ENCODE assay signal across 1 cellular context in the genomic region with DNA sequence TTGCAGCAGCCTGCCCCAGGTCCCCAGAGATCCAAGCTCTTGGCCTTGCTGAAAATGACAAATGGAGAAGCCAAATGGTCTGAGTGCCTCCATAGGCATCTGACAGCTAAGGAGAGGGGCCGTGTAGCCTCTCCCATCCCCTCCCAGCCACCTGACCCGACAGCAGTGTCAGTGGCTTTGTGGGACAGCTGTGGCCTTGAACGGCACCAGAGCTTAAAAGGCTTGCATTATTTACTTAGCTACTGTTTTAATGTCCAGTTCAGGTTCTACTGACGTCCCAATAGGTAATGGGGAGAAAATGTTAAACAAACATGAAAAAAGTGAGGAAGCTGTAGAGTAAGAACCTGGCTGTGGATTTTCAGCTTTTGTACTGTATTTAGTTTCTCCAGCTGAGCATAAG.
TF ChIP-seq lines count a peak whose summit lies in the region.

No MANE protein-coding gene starts in this region.

TF ChIP-seq in HepG2, 621 proteins besides CTCF, POLR2A, EP300 and RAD21 (continued from another document and continues in another):
- TF ChIP-seq, protein P1, sequence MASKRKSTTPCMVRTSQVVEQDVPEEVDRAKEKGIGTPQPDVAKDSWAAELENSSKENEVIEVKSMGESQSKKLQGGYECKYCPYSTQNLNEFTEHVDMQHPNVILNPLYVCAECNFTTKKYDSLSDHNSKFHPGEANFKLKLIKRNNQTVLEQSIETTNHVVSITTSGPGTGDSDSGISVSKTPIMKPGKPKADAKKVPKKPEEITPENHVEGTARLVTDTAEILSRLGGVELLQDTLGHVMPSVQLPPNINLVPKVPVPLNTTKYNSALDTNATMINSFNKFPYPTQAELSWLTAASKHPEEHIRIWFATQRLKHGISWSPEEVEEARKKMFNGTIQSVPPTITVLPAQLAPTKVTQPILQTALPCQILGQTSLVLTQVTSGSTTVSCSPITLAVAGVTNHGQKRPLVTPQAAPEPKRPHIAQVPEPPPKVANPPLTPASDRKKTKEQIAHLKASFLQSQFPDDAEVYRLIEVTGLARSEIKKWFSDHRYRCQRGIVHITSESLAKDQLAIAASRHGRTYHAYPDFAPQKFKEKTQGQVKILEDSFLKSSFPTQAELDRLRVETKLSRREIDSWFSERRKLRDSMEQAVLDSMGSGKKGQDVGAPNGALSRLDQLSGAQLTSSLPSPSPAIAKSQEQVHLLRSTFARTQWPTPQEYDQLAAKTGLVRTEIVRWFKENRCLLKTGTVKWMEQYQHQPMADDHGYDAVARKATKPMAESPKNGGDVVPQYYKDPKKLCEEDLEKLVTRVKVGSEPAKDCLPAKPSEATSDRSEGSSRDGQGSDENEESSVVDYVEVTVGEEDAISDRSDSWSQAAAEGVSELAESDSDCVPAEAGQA (IDR thresholded peaks at IDR 0.05; ENCODE audit: low read depth): no peak
- TF ChIP-seq, protein P1 (CRISPR knock-in tag; IDR thresholded peaks at IDR 0.05; ENCODE audit: borderline replicate concordance): no peak
- TF ChIP-seq RXRA (CRISPR knock-in tag; IDR thresholded peaks at IDR 0.05): peak; percentile 72; the same call in 1 of the 2 replicates
- TF ChIP-seq, protein P2, sequence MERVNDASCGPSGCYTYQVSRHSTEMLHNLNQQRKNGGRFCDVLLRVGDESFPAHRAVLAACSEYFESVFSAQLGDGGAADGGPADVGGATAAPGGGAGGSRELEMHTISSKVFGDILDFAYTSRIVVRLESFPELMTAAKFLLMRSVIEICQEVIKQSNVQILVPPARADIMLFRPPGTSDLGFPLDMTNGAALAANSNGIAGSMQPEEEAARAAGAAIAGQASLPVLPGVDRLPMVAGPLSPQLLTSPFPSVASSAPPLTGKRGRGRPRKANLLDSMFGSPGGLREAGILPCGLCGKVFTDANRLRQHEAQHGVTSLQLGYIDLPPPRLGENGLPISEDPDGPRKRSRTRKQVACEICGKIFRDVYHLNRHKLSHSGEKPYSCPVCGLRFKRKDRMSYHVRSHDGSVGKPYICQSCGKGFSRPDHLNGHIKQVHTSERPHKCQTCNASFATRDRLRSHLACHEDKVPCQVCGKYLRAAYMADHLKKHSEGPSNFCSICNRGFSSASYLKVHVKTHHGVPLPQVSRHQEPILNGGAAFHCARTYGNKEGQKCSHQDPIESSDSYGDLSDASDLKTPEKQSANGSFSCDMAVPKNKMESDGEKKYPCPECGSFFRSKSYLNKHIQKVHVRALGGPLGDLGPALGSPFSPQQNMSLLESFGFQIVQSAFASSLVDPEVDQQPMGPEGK (CRISPR knock-in tag; IDR thresholded peaks at IDR 0.05): peak; percentile 83
- TF ChIP-seq, protein P3, sequence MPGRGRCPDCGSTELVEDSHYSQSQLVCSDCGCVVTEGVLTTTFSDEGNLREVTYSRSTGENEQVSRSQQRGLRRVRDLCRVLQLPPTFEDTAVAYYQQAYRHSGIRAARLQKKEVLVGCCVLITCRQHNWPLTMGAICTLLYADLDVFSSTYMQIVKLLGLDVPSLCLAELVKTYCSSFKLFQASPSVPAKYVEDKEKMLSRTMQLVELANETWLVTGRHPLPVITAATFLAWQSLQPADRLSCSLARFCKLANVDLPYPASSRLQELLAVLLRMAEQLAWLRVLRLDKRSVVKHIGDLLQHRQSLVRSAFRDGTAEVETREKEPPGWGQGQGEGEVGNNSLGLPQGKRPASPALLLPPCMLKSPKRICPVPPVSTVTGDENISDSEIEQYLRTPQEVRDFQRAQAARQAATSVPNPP (CRISPR knock-in tag; IDR thresholded peaks at IDR 0.05): no peak
- peak; percentile 57 for TF ChIP-seq NR2F6 (IDR thresholded peaks at IDR 0.05)
- peak; percentile 47 for TF ChIP-seq NR2F6 (CRISPR knock-in tag; IDR thresholded peaks at IDR 0.05)
- TF ChIP-seq SOX6 (IDR thresholded peaks at IDR 0.05): no peak
- peak; percentile 52; the same call in 1 of the 2 replicates for TF ChIP-seq SOX6 (CRISPR knock-in tag; IDR thresholded peaks at IDR 0.05)
- no peak for TF ChIP-seq JUND (CRISPR knock-in tag; IDR thresholded peaks at IDR 0.05)
- TF ChIP-seq FOXO1 (CRISPR knock-in tag; IDR thresholded peaks at IDR 0.05): peak; percentile 45; the same call in 1 of the 2 replicates
- TF ChIP-seq, protein P4, sequence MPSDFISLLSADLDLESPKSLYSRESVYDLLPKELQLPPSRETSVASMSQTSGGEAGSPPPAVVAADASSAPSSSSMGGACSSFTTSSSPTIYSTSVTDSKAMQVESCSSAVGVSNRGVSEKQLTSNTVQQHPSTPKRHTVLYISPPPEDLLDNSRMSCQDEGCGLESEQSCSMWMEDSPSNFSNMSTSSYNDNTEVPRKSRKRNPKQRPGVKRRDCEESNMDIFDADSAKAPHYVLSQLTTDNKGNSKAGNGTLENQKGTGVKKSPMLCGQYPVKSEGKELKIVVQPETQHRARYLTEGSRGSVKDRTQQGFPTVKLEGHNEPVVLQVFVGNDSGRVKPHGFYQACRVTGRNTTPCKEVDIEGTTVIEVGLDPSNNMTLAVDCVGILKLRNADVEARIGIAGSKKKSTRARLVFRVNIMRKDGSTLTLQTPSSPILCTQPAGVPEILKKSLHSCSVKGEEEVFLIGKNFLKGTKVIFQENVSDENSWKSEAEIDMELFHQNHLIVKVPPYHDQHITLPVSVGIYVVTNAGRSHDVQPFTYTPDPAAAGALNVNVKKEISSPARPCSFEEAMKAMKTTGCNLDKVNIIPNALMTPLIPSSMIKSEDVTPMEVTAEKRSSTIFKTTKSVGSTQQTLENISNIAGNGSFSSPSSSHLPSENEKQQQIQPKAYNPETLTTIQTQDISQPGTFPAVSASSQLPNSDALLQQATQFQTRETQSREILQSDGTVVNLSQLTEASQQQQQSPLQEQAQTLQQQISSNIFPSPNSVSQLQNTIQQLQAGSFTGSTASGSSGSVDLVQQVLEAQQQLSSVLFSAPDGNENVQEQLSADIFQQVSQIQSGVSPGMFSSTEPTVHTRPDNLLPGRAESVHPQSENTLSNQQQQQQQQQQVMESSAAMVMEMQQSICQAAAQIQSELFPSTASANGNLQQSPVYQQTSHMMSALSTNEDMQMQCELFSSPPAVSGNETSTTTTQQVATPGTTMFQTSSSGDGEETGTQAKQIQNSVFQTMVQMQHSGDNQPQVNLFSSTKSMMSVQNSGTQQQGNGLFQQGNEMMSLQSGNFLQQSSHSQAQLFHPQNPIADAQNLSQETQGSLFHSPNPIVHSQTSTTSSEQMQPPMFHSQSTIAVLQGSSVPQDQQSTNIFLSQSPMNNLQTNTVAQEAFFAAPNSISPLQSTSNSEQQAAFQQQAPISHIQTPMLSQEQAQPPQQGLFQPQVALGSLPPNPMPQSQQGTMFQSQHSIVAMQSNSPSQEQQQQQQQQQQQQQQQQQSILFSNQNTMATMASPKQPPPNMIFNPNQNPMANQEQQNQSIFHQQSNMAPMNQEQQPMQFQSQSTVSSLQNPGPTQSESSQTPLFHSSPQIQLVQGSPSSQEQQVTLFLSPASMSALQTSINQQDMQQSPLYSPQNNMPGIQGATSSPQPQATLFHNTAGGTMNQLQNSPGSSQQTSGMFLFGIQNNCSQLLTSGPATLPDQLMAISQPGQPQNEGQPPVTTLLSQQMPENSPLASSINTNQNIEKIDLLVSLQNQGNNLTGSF (CRISPR knock-in tag; IDR thresholded peaks at IDR 0.05): no peak
- no peak for TF ChIP-seq YY1 (IDR thresholded peaks at IDR 0.05; ENCODE audit: insufficient read depth, insufficient replicate concordance, low read depth, low read length)
- peak; percentile 72 for TF ChIP-seq SAP130 (CRISPR knock-in tag; IDR thresholded peaks at IDR 0.05; ENCODE audit: low read depth)
- no peak for TF ChIP-seq CCAR2 (optimal IDR thresholded peaks at IDR 0.05; ENCODE audit: low read depth, low read length)
- TF ChIP-seq MIXL1 (CRISPR knock-in tag; IDR thresholded peaks at IDR 0.05): 0 out of 2 replicates have a peak, but pooled peaks have one; percentile 38
- TF ChIP-seq ZNF232 (CRISPR knock-in tag; IDR thresholded peaks at IDR 0.05; ENCODE audit: borderline replicate concordance): no peak
- TF ChIP-seq PHF8 (CRISPR knock-in tag; IDR thresholded peaks at IDR 0.05): no peak
- no peak for TF ChIP-seq ZNF878 (CRISPR knock-in tag; IDR thresholded peaks at IDR 0.05)
- TF ChIP-seq ZNF724P (CRISPR knock-in tag; IDR thresholded peaks at IDR 0.05; ENCODE audit: borderline replicate concordance): no peak
- TF ChIP-seq, protein P5, sequence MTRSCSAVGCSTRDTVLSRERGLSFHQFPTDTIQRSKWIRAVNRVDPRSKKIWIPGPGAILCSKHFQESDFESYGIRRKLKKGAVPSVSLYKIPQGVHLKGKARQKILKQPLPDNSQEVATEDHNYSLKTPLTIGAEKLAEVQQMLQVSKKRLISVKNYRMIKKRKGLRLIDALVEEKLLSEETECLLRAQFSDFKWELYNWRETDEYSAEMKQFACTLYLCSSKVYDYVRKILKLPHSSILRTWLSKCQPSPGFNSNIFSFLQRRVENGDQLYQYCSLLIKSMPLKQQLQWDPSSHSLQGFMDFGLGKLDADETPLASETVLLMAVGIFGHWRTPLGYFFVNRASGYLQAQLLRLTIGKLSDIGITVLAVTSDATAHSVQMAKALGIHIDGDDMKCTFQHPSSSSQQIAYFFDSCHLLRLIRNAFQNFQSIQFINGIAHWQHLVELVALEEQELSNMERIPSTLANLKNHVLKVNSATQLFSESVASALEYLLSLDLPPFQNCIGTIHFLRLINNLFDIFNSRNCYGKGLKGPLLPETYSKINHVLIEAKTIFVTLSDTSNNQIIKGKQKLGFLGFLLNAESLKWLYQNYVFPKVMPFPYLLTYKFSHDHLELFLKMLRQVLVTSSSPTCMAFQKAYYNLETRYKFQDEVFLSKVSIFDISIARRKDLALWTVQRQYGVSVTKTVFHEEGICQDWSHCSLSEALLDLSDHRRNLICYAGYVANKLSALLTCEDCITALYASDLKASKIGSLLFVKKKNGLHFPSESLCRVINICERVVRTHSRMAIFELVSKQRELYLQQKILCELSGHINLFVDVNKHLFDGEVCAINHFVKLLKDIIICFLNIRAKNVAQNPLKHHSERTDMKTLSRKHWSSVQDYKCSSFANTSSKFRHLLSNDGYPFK (CRISPR knock-in tag; IDR thresholded peaks at IDR 0.05; ENCODE audit: borderline replicate concordance): no peak
- TF ChIP-seq ZNF12 (CRISPR knock-in tag; IDR thresholded peaks at IDR 0.05): no peak
- TF ChIP-seq MED1 (CRISPR knock-in tag; IDR thresholded peaks at IDR 0.05): peak; percentile 63; the same call in 1 of the 2 replicates
- TF ChIP-seq ZBTB38 (CRISPR knock-in tag; IDR thresholded peaks at IDR 0.05): no peak
- TF ChIP-seq, protein P6, sequence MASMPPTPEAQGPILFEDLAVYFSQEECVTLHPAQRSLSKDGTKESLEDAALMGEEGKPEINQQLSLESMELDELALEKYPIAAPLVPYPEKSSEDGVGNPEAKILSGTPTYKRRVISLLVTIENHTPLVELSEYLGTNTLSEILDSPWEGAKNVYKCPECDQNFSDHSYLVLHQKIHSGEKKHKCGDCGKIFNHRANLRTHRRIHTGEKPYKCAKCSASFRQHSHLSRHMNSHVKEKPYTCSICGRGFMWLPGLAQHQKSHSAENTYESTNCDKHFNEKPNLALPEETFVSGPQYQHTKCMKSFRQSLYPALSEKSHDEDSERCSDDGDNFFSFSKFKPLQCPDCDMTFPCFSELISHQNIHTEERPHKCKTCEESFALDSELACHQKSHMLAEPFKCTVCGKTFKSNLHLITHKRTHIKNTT (CRISPR knock-in tag; IDR thresholded peaks at IDR 0.05): no peak
- TF ChIP-seq, protein P7, sequence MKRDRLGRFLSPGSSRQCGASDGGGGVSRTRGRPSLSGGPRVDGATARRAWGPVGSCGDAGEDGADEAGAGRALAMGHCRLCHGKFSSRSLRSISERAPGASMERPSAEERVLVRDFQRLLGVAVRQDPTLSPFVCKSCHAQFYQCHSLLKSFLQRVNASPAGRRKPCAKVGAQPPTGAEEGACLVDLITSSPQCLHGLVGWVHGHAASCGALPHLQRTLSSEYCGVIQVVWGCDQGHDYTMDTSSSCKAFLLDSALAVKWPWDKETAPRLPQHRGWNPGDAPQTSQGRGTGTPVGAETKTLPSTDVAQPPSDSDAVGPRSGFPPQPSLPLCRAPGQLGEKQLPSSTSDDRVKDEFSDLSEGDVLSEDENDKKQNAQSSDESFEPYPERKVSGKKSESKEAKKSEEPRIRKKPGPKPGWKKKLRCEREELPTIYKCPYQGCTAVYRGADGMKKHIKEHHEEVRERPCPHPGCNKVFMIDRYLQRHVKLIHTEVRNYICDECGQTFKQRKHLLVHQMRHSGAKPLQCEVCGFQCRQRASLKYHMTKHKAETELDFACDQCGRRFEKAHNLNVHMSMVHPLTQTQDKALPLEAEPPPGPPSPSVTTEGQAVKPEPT (CRISPR knock-in tag; IDR thresholded peaks at IDR 0.05; ENCODE audit: low read depth): no peak
- TF ChIP-seq ZNF75D (CRISPR knock-in tag; IDR thresholded peaks at IDR 0.05; ENCODE audit: borderline replicate concordance): no peak
- no peak for TF ChIP-seq ZFYVE20 (CRISPR knock-in tag; IDR thresholded peaks at IDR 0.05; ENCODE audit: borderline replicate concordance, low read depth)
- 0 out of 2 replicates have a peak, but pooled peaks have one; percentile 28 for TF ChIP-seq MEF2D (CRISPR knock-in tag; IDR thresholded peaks at IDR 0.05)
- TF ChIP-seq POGZ (CRISPR knock-in tag; IDR thresholded peaks at IDR 0.05): peak; percentile 24; the same call in 1 of the 2 replicates
- no peak for TF ChIP-seq BHLHE40 (IDR thresholded peaks at IDR 0.05; ENCODE audit: low read length)
- no peak; the same call in 1 of the 2 replicates for TF ChIP-seq MEIS1 (CRISPR knock-in tag; IDR thresholded peaks at IDR 0.05; ENCODE audit: borderline replicate concordance)
- TF ChIP-seq SSRP1 (CRISPR knock-in tag; IDR thresholded peaks at IDR 0.05): no peak
- TF ChIP-seq MAFF (IDR thresholded peaks at IDR 0.05; ENCODE audit: low read depth, low read length): no peak
- TF ChIP-seq CREM (IDR thresholded peaks at IDR 0.05): 0 out of 2 replicates have a peak, but pooled peaks have one; percentile 41
- no peak for TF ChIP-seq CREM (CRISPR knock-in tag; IDR thresholded peaks at IDR 0.05)
